In the genomic region with DNA sequence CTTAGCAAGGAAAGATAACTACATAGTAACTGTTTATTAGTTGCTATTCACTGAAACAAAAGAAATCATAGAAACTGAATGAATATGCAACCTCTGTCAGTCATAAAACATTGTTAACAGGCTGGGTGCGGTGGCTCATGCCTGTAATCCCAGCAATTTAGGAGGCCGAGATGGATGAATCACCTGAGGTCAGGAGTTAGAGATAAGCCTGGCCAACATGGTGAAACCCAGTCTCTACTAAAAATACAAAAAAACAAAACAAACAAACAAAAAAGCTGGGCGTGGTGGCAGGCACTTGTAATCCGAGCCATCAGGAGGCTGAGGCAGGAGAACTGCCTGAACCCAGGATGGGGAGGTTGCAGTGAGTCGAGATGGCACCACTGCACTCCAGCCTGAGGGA, we compare ENCODE assay signal across 1 cellular context.
A peak's percentile ranks its signal among the peaks of the same experiment; 100 is the strongest.
TF ChIP-seq lines count a peak whose summit lies in the region.

No MANE protein-coding gene starts in this region.

TF ChIP-seq in K562, 482 proteins besides CTCF, POLR2A, EP300 and RAD21:
- TF ChIP-seq CBFA2T3 (IDR thresholded peaks at IDR 0.05) (0 out of 2 replicates have a peak, but pooled peaks have one; percentile 3), CBFA2T2 (conservative IDR thresholded peaks at IDR 0.05) (no peak), FOSL1 (tag; conservative IDR thresholded peaks at IDR 0.05) (0 out of 2 replicates have a peak, but pooled peaks have one; percentile 18), SRSF3 (IDR thresholded peaks at IDR 0.05; ENCODE audit: insufficient read depth, low read length) (no peak), ZFP36 (IDR thresholded peaks at IDR 0.05; ENCODE audit: low read depth, low read length, partially characterized antibody) (no peak)
TF ChIP-seq in K562: peak in this region for 2.
